23 cellular contexts compared by ENCODE assay signal in genomic region chr7:100808354-100808875, GRCh38.
"Had no signal": no experiment of that assay in that cellular context is flagged by ENCODE, and none has a peak within 500 bp of the region (broad histone marks: within the 10 kb centered on the region; RNA-seq: fewer than 3 reads in every experiment).

No MANE protein-coding gene starts in this region.

- H3K9me3 Mint-ChIP-seq: activated naive CD4-positive, alpha-beta T cell treated with anti-CD3 and anti-CD28 coated beads, Interleukin-2, amount 50 U/mL, for 24 hours; T-helper 1 cell treated with Interleukin-12 subunit alpha and Interleukin-12 subunit beta and Interleukin-4 antibody, amounts not matched to agents 30 μg/mL and 1 μg/mL, for 36 hours had no signal

- ATAC-seq: activated CD4-positive, CD25-positive, alpha-beta regulatory T cell treated with anti-CD3 and anti-CD28 coated beads, Interleukin-2, amount 50 U/mL, for 24 hours; activated CD8-positive, alpha-beta T cell treated with anti-CD3 and anti-CD28 coated beads, Interleukin-2, amount 10 ng/mL, durations not matched to agents 7 days and 5 days; Panc1 had no signal

- DNase-seq: activated CD4-positive, alpha-beta T cell treated with anti-CD3 and anti-CD28 coated beads for 4 hours; activated CD8-positive, alpha-beta memory T cell treated with anti-CD3 and anti-CD28 coated beads, Interleukin-2, amount 50 U/mL, for 48 hours; activated CD8-positive, alpha-beta T cell treated with anti-CD3 and anti-CD28 coated beads, Interleukin-2, amount 10 ng/mL, durations not matched to agents 7 days and 5 days; activated effector memory CD4-positive, alpha-beta T cell treated with Interleukin-2 at 50 U/mL for 16 hours; activated naive CD4-positive, alpha-beta T cell; activated T-cell treated with anti-CD3 and anti-CD28 coated beads, Interleukin-2, amount 50 U/mL, for 1 hour; central memory CD4-positive, alpha-beta T cell; KG1; NCI-H1092; NCI-H1417; NCI-H1930; NCI-H2107; NCI-H2171 treated with DMSO at 0.1 percent for 48 hours; NCI-H226; NCI-H510A; NCI-H526 treated with DMSO at 0.1 percent for 48 hours; NCI-H82; RPMI8226; SHP77 had no signal

- H3K27ac Mint-ChIP-seq: activated CD8-positive, alpha-beta T cell treated with anti-CD3 and anti-CD28 coated beads, Interleukin-2, amount 10 ng/mL, durations not matched to agents 7 days and 5 days had no signal

- H3K4me3 Mint-ChIP-seq: activated CD8-positive, alpha-beta T cell treated with anti-CD3 and anti-CD28 coated beads, Interleukin-2, amount 10 ng/mL, durations not matched to agents 7 days and 5 days; activated naive CD4-positive, alpha-beta T cell treated with anti-CD3 and anti-CD28 coated beads, Interleukin-2, amount 50 U/mL, for 24 hours; T-helper 1 cell treated with Interleukin-12 subunit alpha and Interleukin-12 subunit beta and Interleukin-4 antibody, amounts not matched to agents 30 μg/mL and 1 μg/mL, for 36 hours had no signal

- H3K4me1 Mint-ChIP-seq: activated naive CD4-positive, alpha-beta T cell treated with anti-CD3 and anti-CD28 coated beads, Interleukin-2, amount 50 U/mL, for 24 hours had no signal

- H3K27me3 Mint-ChIP-seq: activated naive CD4-positive, alpha-beta T cell treated with anti-CD3 and anti-CD28 coated beads, Interleukin-2, amount 50 U/mL, for 24 hours had no signal
